In the genomic region with DNA sequence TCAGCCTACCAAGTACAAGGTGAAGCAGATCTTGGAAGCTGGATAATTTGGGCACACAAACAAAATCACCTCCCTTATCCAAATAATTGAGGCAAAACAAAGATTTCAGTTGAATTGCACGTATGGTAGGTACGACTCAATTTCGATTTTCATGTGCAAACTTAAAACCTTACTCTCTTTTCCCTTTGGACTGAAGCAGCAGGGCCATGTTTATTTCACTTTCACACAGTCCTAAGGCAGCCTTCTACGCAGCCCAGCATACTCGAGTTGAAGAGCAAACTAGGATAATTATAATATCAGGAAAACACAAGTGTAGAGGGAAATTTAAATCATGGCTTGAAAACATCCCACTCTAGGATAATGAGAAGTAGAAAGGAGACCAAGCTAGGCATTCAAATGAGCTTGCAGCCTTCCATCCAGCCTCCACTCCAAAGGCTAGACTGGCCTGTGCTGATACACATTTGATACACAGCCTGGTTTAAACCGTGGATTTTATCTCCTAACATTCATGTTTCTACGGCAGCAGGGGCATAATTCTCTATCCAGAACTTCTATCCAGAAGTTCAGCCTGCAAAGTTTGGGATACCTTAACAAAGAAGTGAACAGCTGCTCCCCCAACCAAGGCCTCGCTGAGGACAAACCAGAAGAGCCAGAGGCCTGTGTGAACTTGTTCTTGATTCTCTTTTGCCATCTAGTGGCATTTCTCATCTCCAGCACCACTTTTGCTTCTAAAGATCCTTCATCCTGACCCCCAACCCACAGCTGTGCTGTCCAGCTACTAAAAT, we compare ENCODE assay signal across 8 cellular contexts. TPM values are rescaled to one million over a fixed set of nuclear protein-coding genes. Genes with fewer than 3 reads are reported as not detected.
DNase-seq lines count a peak whose midpoint lies in the region; ATAC-seq and TF ChIP-seq lines count a peak whose summit lies in the region.

No MANE protein-coding gene starts in this region.

- H3K4me1 ChIP-seq in rectal smooth muscle tissue (ENCODE audit: control insufficient read depth, insufficient read depth, low read length) = peaks cover 16% of the 10 kb centered on the region

- ATAC-seq in GM18498 (IDR thresholded peaks at IDR 0.05; ENCODE audit: unreplicated experiment) = peak; percentile 61
- ATAC-seq in left ventricle myocardium superior = peak; percentile 73

- H3K4me3 ChIP-seq in BJ (ENCODE audit: low read depth, low read length) (no peak overlapping the region), rectal smooth muscle tissue (ENCODE audit: low read length) (peak overlapping the region; percentile 32)

- intact Hi-C loops in left ventricle myocardium superior (cut with micrococcal nuclease) = loop anchor here (2.0 kb wide), 1 partner anchor 25 kb away; no protein-coding TSS in a partner anchor

- H3K36me3 ChIP-seq in BJ (ENCODE audit: control insufficient read depth, insufficient read depth, low read length) (no peaks in the 10 kb centered on the region), rectal smooth muscle tissue (ENCODE audit: control insufficient read depth, insufficient read depth, low read length) (no peaks in the 10 kb centered on the region)

- H3K27ac ChIP-seq in rectal smooth muscle tissue (ENCODE audit: low read depth, low read length) = peak overlapping the region; percentile 85

- peak overlapping the region; percentile 27 for H3K9ac ChIP-seq in rectal smooth muscle tissue (ENCODE audit: low read length)

- POLR2A ChIA-PET in BJ (lab: Charles Lee) = interaction anchor here (1.0 kb wide), 1 partner anchor 25 kb away, joined by 3 read pairs; no protein-coding TSS in a partner anchor

- peak; percentile 59 for TF ChIP-seq CTCF in BJ (IDR thresholded peaks at IDR 0.05; ENCODE audit: insufficient read depth, low read depth, low read length)

- no peak for DNase-seq in BJ (ENCODE audit: low read depth)
- DNase-seq in NCI-H446 treated with DMSO at 0.1 percent for 48 hours (lab: John Stamatoyannopoulos, UW) = peak; percentile 4
- peak in 40 of 58 donors; percentile 10 to 87 (median 44) for DNase-seq in anterior cingulate cortex (lab: John Stamatoyannopoulos, UW)
- DNase-seq in left ventricle myocardium superior = peak; percentile 48
- no peak for DNase-seq in ecto neural progenitor cell (ENCODE audit: low spot score)
- DNase-seq in T-helper 9 cell = no peak

- CTCF ChIA-PET in BJ (lab: Yijun Ruan, JAX) = interaction anchor here (0.8 to 6.9 kb wide), 27 partner anchors 9 to 184 kb away, joined by 3 to 202 read pairs (median 6); a partner anchor contains a TSS

- H3K27me3 ChIP-seq in BJ (ENCODE audit: control insufficient read depth, insufficient read depth, low read length) (peaks cover 6% of the 10 kb centered on the region), rectal smooth muscle tissue (ENCODE audit: control insufficient read depth, insufficient read depth, low read length) (no peaks in the 10 kb centered on the region)

RNA-seq across cellular contexts. Expression of a gene that starts 2.4 kb away (rescaled TPM):
- polyA plus RNA-seq in BJ (2011; rRNA removed) = not detected in 2 replicates
- not detected in 2 replicates for polyA minus RNA-seq in BJ (2011; rRNA and poly(A)+ RNA removed)
- not detected for total RNA-seq in left ventricle myocardium superior

RNA-seq across cellular contexts. Expression of a gene that starts 5.2 kb away (rescaled TPM):
- polyA plus RNA-seq in BJ (2011; rRNA removed) = not detected in 2 replicates
- not detected in 2 replicates for polyA minus RNA-seq in BJ (2011; rRNA and poly(A)+ RNA removed)
- total RNA-seq in left ventricle myocardium superior = not detected

RNA-seq across cellular contexts. Expression of a gene that starts 9.8 kb away (rescaled TPM):
- not detected in 2 replicates for polyA plus RNA-seq in BJ (2011; rRNA removed)
- not detected in 2 replicates for polyA minus RNA-seq in BJ (2011; rRNA and poly(A)+ RNA removed)
- 1.2 TPM for total RNA-seq in left ventricle myocardium superior

RNA-seq across cellular contexts. Expression of a gene that starts 14.9 kb away (rescaled TPM):
- polyA plus RNA-seq in BJ (2011; rRNA removed) = 0.83 and 1.1 TPM in 2 replicates
- 0.43 and 0.46 TPM in 2 replicates for polyA minus RNA-seq in BJ (2011; rRNA and poly(A)+ RNA removed)
- total RNA-seq in left ventricle myocardium superior = 315 TPM

RNA-seq across cellular contexts. Expression of a gene that starts 17.8 kb away (rescaled TPM):
- polyA plus RNA-seq in BJ (2011; rRNA removed) = not detected in 2 replicates
- not detected in 2 replicates for polyA minus RNA-seq in BJ (2011; rRNA and poly(A)+ RNA removed)
- not detected for total RNA-seq in left ventricle myocardium superior

Comparison
In these comparisons a context has a peak if more than half of its experiments do, and no peak if none do; other contexts are left out.
1. DNase-seq: peak in NCI-H446 treated with DMSO at 0.1 percent for 48 hours (single experiment), anterior cingulate cortex (40 of 58) and left ventricle myocardium superior (single experiment); none in BJ (single experiment), ecto neural progenitor cell (single experiment) and T-helper 9 cell (single experiment).